Comparison of ENCODE assay signal across 8 cellular contexts in genomic region chr3:48186993-48187578, GRCh38. TPM values are rescaled to one million over a fixed set of nuclear protein-coding genes. Genes with fewer than 3 reads are reported as not detected.
DNase-seq lines count a peak whose midpoint lies in the region; ATAC-seq and TF ChIP-seq lines count a peak whose summit lies in the region.

No MANE protein-coding gene starts in this region.

- no peaks in the 10 kb centered on the region for H3K36me3 ChIP-seq in thoracic aorta

- H3K4me1 ChIP-seq in thoracic aorta (ENCODE audit: control insufficient read depth in 1 of 2, low read depth in 2 of 2) = peaks cover 5 to 8% of the 10 kb centered on the region in 2 donors

- ATAC-seq in thoracic aorta (ENCODE audit: insufficient number of reproducible peaks, low FRiP score, low read depth) = no peak

- H3K4me1 Mint-ChIP-seq in activated CD4-positive, alpha-beta T cell treated with anti-CD3 and anti-CD28 coated beads, Interleukin-2, amount 10 ng/mL, durations not matched to agents 24 days and 14 days = peaks cover 31% of the 10 kb centered on the region
- peaks cover 28% of the 10 kb centered on the region for H3K4me1 Mint-ChIP-seq in activated T-helper 2 cell treated with anti-CD3 and anti-CD28 coated beads, Interferon-gamma antibody, Interleukin-2, Interleukin-4, amounts not matched to agents 10 μg/mL and 5 μg/mL and 100 μg/mL, durations not matched to agents 14 hours and 24 hours and 36 hours (ENCODE audit: low read depth)

- no peaks in the 10 kb centered on the region for H3K27me3 Mint-ChIP-seq in activated CD4-positive, alpha-beta T cell treated with anti-CD3 and anti-CD28 coated beads, Interleukin-2, amount 10 ng/mL, durations not matched to agents 24 days and 14 days
- no peaks in the 10 kb centered on the region for H3K27me3 Mint-ChIP-seq in activated T-helper 2 cell treated with anti-CD3 and anti-CD28 coated beads, Interferon-gamma antibody, Interleukin-2, Interleukin-4, amounts not matched to agents 10 μg/mL and 5 μg/mL and 100 μg/mL, durations not matched to agents 14 hours and 24 hours and 36 hours (ENCODE audit: low read depth)

- H3K27me3 ChIP-seq in thoracic aorta (replicated peaks; ENCODE audit: insufficient read depth) = no peaks in the 10 kb centered on the region

- no peaks in the 10 kb centered on the region for H3K9me3 Mint-ChIP-seq in activated CD4-positive, alpha-beta T cell treated with anti-CD3 and anti-CD28 coated beads, Interleukin-2, amount 10 ng/mL, durations not matched to agents 24 days and 14 days
- H3K9me3 Mint-ChIP-seq in activated T-helper 2 cell treated with anti-CD3 and anti-CD28 coated beads, Interferon-gamma antibody, Interleukin-2, Interleukin-4, amounts not matched to agents 10 μg/mL and 5 μg/mL and 100 μg/mL, durations not matched to agents 14 hours and 24 hours and 36 hours = no peaks in the 10 kb centered on the region

- no peak for TF ChIP-seq CTCF in thoracic aorta (IDR thresholded peaks at IDR 0.05)
- TF ChIP-seq CTCF in GM13977 (IDR thresholded peaks at IDR 0.05; ENCODE audit: extremely low read depth, insufficient read depth, missing control alignments) = no peak

- intact Hi-C loops in activated CD4-positive, alpha-beta T cell treated with anti-CD3 and anti-CD28 coated beads, Interleukin-2, amount 10 ng/mL, durations not matched to agents 24 days and 14 days (cut with micrococcal nuclease) = loop anchor here (10.0 kb wide), 1 partner anchor 838 kb away; the partner anchor contains the start of genes IMPDH2 and NDUFAF3
- intact Hi-C loops in activated T-helper 2 cell treated with anti-CD3 and anti-CD28 coated beads, Interferon-gamma antibody, Interleukin-2, Interleukin-4, amounts not matched to agents 10 μg/mL and 5 μg/mL and 100 μg/mL, durations not matched to agents 14 hours and 24 hours and 36 hours (cut with micrococcal nuclease) = loop anchor here (5.0 kb wide), 2 partner anchors 250 to 470 kb away; no protein-coding TSS in a partner anchor

- no peak for DNase-seq in activated CD4-positive, alpha-beta T cell treated with anti-CD3 and anti-CD28 coated beads, Interleukin-2, amount 10 ng/mL, durations not matched to agents 24 days and 14 days
- DNase-seq in activated CD4-positive, alpha-beta T cell treated with anti-CD3 and anti-CD28 coated beads, Interleukin-2, amount 50 U/mL, for 4 hours = no peak
- DNase-seq in activated T-helper 2 cell treated with anti-CD3 and anti-CD28 coated beads, Interferon-gamma antibody, Interleukin-2, Interleukin-4, amounts not matched to agents 10 μg/mL and 5 μg/mL and 100 μg/mL, durations not matched to agents 14 hours and 24 hours and 36 hours (ENCODE audit: low spot score) = no peak
- DNase-seq in iris pigment epithelial cell (ENCODE audit: low read depth) = peak; percentile 24
- no peak for DNase-seq in thoracic aorta (ENCODE audit: low spot score)
- DNase-seq in central memory CD4-positive, alpha-beta T cell = no peak
- no peak for DNase-seq in GM13977 (ENCODE audit: low spot score)
- DNase-seq in NCI-H1930 (lab: John Stamatoyannopoulos, UW) = no peak

- H3K4me3 Mint-ChIP-seq in activated CD4-positive, alpha-beta T cell treated with anti-CD3 and anti-CD28 coated beads, Interleukin-2, amount 10 ng/mL, durations not matched to agents 24 days and 14 days = peak overlapping the region; percentile 93
- peak overlapping the region; percentile 92 for H3K4me3 Mint-ChIP-seq in activated T-helper 2 cell treated with anti-CD3 and anti-CD28 coated beads, Interferon-gamma antibody, Interleukin-2, Interleukin-4, amounts not matched to agents 10 μg/mL and 5 μg/mL and 100 μg/mL, durations not matched to agents 14 hours and 24 hours and 36 hours (ENCODE audit: low read depth)

- in situ Hi-C loops in GM13977 (cut with MboI; ENCODE audit: low pct_unique_long_range_greater_than_20kb, low sequenced_read_pairs, unreplicated experiment) = no loop called here

- H3K27ac ChIP-seq in thoracic aorta = no peak overlapping the region

- H3K27ac Mint-ChIP-seq in activated CD4-positive, alpha-beta T cell treated with anti-CD3 and anti-CD28 coated beads, Interleukin-2, amount 10 ng/mL, durations not matched to agents 24 days and 14 days = peak overlapping the region; percentile 88
- H3K27ac Mint-ChIP-seq in activated T-helper 2 cell treated with anti-CD3 and anti-CD28 coated beads, Interferon-gamma antibody, Interleukin-2, Interleukin-4, amounts not matched to agents 10 μg/mL and 5 μg/mL and 100 μg/mL, durations not matched to agents 14 hours and 24 hours and 36 hours = peak overlapping the region; percentile 86

- H3K9me3 ChIP-seq in thoracic aorta = no peaks in the 10 kb centered on the region

- H3K36me3 Mint-ChIP-seq in activated CD4-positive, alpha-beta T cell treated with anti-CD3 and anti-CD28 coated beads, Interleukin-2, amount 10 ng/mL, durations not matched to agents 24 days and 14 days (ENCODE audit: low read depth) = peaks cover 41% of the 10 kb centered on the region
- H3K36me3 Mint-ChIP-seq in activated T-helper 2 cell treated with anti-CD3 and anti-CD28 coated beads, Interferon-gamma antibody, Interleukin-2, Interleukin-4, amounts not matched to agents 10 μg/mL and 5 μg/mL and 100 μg/mL, durations not matched to agents 14 hours and 24 hours and 36 hours (ENCODE audit: low read depth) = peaks cover 52% of the 10 kb centered on the region

- H3K4me3 ChIP-seq in thoracic aorta = peak overlapping the region; percentile 84

RNA-seq across cellular contexts. Expression of gene CDC25A, which starts 1.1 kb away (rescaled TPM):
- total RNA-seq in activated CD4-positive, alpha-beta T cell treated with anti-CD3 and anti-CD28 coated beads, Interleukin-2, amount 10 ng/mL, durations not matched to agents 24 days and 14 days = 57.0 and 60.2 TPM in 2 replicates
- total RNA-seq in activated T-helper 2 cell treated with anti-CD3 and anti-CD28 coated beads, Interferon-gamma antibody, Interleukin-2, Interleukin-4, amounts not matched to agents 10 μg/mL and 5 μg/mL and 100 μg/mL, durations not matched to agents 14 hours and 24 hours and 36 hours = 39.1 and 40.5 TPM in 2 replicates
- total RNA-seq in thoracic aorta = 1 to 10 TPM in 1 of 2 donors, not detected in 1; 2.5 TPM

RNA-seq across cellular contexts. Expression of gene CAMP, which starts 36.2 kb away (rescaled TPM):
- not detected in 2 replicates for total RNA-seq in activated CD4-positive, alpha-beta T cell treated with anti-CD3 and anti-CD28 coated beads, Interleukin-2, amount 10 ng/mL, durations not matched to agents 24 days and 14 days
- not detected in 2 replicates for total RNA-seq in activated T-helper 2 cell treated with anti-CD3 and anti-CD28 coated beads, Interferon-gamma antibody, Interleukin-2, Interleukin-4, amounts not matched to agents 10 μg/mL and 5 μg/mL and 100 μg/mL, durations not matched to agents 14 hours and 24 hours and 36 hours
- total RNA-seq in thoracic aorta = not detected

RNA-seq across cellular contexts. Expression of gene ZNF589, which starts 53.8 kb away (rescaled TPM):
- 38.1 and 39.9 TPM in 2 replicates for total RNA-seq in activated CD4-positive, alpha-beta T cell treated with anti-CD3 and anti-CD28 coated beads, Interleukin-2, amount 10 ng/mL, durations not matched to agents 24 days and 14 days
- 40.2 and 42.8 TPM in 2 replicates for total RNA-seq in activated T-helper 2 cell treated with anti-CD3 and anti-CD28 coated beads, Interferon-gamma antibody, Interleukin-2, Interleukin-4, amounts not matched to agents 10 μg/mL and 5 μg/mL and 100 μg/mL, durations not matched to agents 14 hours and 24 hours and 36 hours
- total RNA-seq in thoracic aorta = 1 to 10 TPM; 8.9 to 9.1 TPM

Comparison
In these comparisons a context has a peak if more than half of its experiments do, and no peak if none do; other contexts are left out.
1. RNA of gene CDC25A, which starts 1.1 kb away (total RNA-seq): 57.0 to 60.2 TPM in activated CD4-positive, alpha-beta T cell treated with anti-CD3 and anti-CD28 coated beads, Interleukin-2, amount 10 ng/mL, durations not matched to agents 24 days and 14 days and 39.1 to 40.5 TPM in activated T-helper 2 cell treated with anti-CD3 and anti-CD28 coated beads, Interferon-gamma antibody, Interleukin-2, Interleukin-4, amounts not matched to agents 10 μg/mL and 5 μg/mL and 100 μg/mL, durations not matched to agents 14 hours and 24 hours and 36 hours; 2.5 TPM in thoracic aorta; every median in the first group is over 10 times any median in the second.